In the genomic region with DNA sequence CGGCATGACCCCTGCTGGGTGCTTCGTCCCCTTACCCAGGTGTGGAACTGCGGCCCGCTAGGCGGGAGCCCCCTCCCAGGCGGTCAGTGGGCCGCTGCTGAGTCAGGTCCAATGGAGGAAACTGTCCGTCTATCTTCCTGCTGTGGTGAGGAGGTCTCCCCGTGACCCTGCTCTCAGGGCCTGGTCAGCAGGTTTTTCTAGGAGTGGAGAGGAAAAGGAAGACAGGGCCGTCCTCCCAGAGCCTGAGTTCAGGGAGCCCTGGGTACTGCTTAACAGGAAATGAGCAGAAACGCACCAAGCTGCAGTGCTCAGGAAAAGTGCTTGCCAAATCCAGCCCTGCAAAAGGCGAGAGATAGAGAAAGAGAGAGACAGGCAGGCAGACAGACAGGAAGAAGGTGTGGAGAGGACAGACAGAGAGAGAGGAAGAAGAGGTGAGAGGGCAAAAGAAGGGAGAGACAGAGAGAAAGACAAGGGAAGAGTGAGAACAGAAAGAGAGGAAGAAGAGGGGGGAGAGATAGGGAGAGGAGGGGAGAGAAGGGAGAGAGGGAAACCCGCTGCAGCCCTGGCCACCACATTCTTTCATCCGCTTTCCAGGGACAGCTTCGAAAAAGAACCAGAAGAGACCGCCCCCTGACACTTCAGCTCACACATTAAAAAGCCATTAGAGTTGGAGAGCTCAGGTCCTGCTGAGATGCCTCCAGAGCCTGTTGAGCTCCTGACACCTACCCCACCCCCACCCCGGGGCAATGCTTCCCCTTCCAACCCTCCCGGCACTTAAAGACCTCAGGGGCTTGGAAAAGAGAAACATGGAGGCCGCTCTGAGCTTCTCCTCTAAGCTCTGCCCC, we compare ENCODE assay signal across 9 cellular contexts. TPM values are rescaled to one million over a fixed set of nuclear protein-coding genes. Genes with fewer than 3 reads are reported as not detected.
DNase-seq lines count a peak whose midpoint lies in the region; ATAC-seq and TF ChIP-seq lines count a peak whose summit lies in the region.
"Had no signal": no experiment of that assay in that cellular context is flagged by ENCODE, and none has a peak within 500 bp of the region (broad histone marks: within the 10 kb centered on the region; RNA-seq: fewer than 3 reads in every experiment).

No MANE protein-coding gene starts in this region.

- DNase-seq in Right ventricle myocardium inferior (ENCODE audit: missing footprints) = peak; percentile 71
- DNase-seq in cardiac septum (ENCODE audit: low spot score) = no peak
- DNase-seq in dermis blood vessel endothelial cell = peak; percentile 85
- peak in 1 of 3 donors; percentile 54 for DNase-seq in mucosa of descending colon
- peak in 1 of 2 donors; percentile 79 for DNase-seq in aorta
- DNase-seq in occipital lobe (lab: John Stamatoyannopoulos, UW) = no peak
- DNase-seq: activated B cell treated with CpG ODN at 0.5 μM for 24 hours had no signal

- no peaks in the 10 kb centered on the region for H3K27me3 ChIP-seq in aorta (ENCODE audit: control insufficient read depth in 1 of 2, insufficient read depth in 2 of 2, low read length in 1 of 2)

- H3K27ac ChIP-seq in aorta (ENCODE audit: low read depth in 1 of 2, low read length in 2 of 2) = peak overlapping the region in 1 of 2 donors; percentile 2

- ATAC-seq in Right ventricle myocardium inferior (peak; percentile 53), mucosa of descending colon (peak; percentile 34), aorta (ENCODE audit: low FRiP score) (peak; percentile 40), GM21515 (IDR thresholded peaks at IDR 0.05; ENCODE audit: unreplicated experiment) (no peak), GM21381 (IDR thresholded peaks at IDR 0.05; ENCODE audit: unreplicated experiment) (no peak)

- 34 to 43% methylated on average over 19 of the region's 19 CpGs for WGBS in aorta, 2 donors

- H3K4me3 ChIP-seq in mucosa of descending colon (no peak overlapping the region), aorta (ENCODE audit: low read length in 2 of 2) (no peak overlapping the region)

- H3K4me1 ChIP-seq in mucosa of descending colon (ENCODE audit: low read depth) (peaks cover 12% of the 10 kb centered on the region), aorta (ENCODE audit: control insufficient read depth in 1 of 2, insufficient read depth in 2 of 2, low read length in 2 of 2) (no peaks in the 10 kb centered on the region)

- H3K9me3 ChIP-seq in mucosa of descending colon = no peaks in the 10 kb centered on the region
- no peaks in the 10 kb centered on the region for H3K9me3 ChIP-seq in aorta (ENCODE audit: control insufficient read depth, low read length)

- no peak for TF ChIP-seq CTCF in mucosa of descending colon (IDR thresholded peaks at IDR 0.05)

- intact Hi-C loops in Right ventricle myocardium inferior (cut with DNase I) (no loop called here), cardiac septum (cut with DNase I) (no loop called here), mucosa of descending colon (cut with DNase I, micrococcal nuclease) (no loop called here), aorta (cut with DNase I) (no loop called here)

- H3K36me3 ChIP-seq in mucosa of descending colon (ENCODE audit: low read depth) (no peaks in the 10 kb centered on the region), aorta (ENCODE audit: control insufficient read depth in 1 of 2, insufficient read depth in 2 of 2, low read length in 1 of 2) (no peaks in the 10 kb centered on the region)

RNA-seq across cellular contexts. Expression of a gene that starts 10.1 kb away (rescaled TPM):
- total RNA-seq in Right ventricle myocardium inferior = 22.0 TPM
- 22.0 TPM for total RNA-seq in cardiac septum
- total RNA-seq in dermis blood vessel endothelial cell = 38.6 and 102 TPM in 2 replicates
- 10 to 100 TPM; 31.7 to 54.9 (median 47.5) TPM for total RNA-seq in mucosa of descending colon
- 10 to 100 TPM; 66.5 to 69.7 TPM for total RNA-seq in aorta
- polyA plus RNA-seq in aorta = 10 to 100 TPM; 37.7 to 48.6 TPM
- total RNA-seq in occipital lobe = 15.3 TPM

RNA-seq across cellular contexts. Expression of a gene that starts 12.2 kb away (rescaled TPM):
- total RNA-seq in Right ventricle myocardium inferior = 5.9 TPM
- 5.1 TPM for total RNA-seq in cardiac septum
- total RNA-seq in dermis blood vessel endothelial cell = 8.7 and 19.5 TPM in 2 replicates
- total RNA-seq in mucosa of descending colon = 10 to 100 TPM; 17.3 to 24.9 (median 18.1) TPM
- total RNA-seq in aorta = 1 to 10 TPM; 6.5 to 7.0 TPM
- 1 to 10 TPM; 5.2 to 9.3 TPM for polyA plus RNA-seq in aorta
- 6.2 TPM for total RNA-seq in occipital lobe

RNA-seq across cellular contexts. Expression of a gene that starts 46.9 kb away (rescaled TPM):
- total RNA-seq in Right ventricle myocardium inferior = 21.0 TPM
- 14.9 TPM for total RNA-seq in cardiac septum
- 6.5 and 7.7 TPM in 2 replicates for total RNA-seq in dermis blood vessel endothelial cell
- total RNA-seq in mucosa of descending colon = 10 to 100 TPM; 43.8 to 82.8 (median 49.0) TPM
- total RNA-seq in aorta = 10 to 100 TPM; 13.5 to 14.3 TPM
- polyA plus RNA-seq in aorta = 10 to 100 TPM; 16.0 to 17.9 TPM
- total RNA-seq in occipital lobe = 11.5 TPM

RNA-seq across cellular contexts. Expression of a gene that starts 51.6 kb away (rescaled TPM):
- total RNA-seq in Right ventricle myocardium inferior (4.3 TPM), cardiac septum (0.83 TPM), dermis blood vessel endothelial cell (28.1 and 36.6 TPM in 2 replicates), mucosa of descending colon (100 to 1,000 TPM in 2 of 3 donors, 10 to 100 TPM in 1; 91.4 to 330 (median 183) TPM), aorta (1 to 10 TPM; 1.9 to 2.2 TPM), occipital lobe (2.8 TPM)
- polyA plus RNA-seq in aorta = 10 to 100 TPM in 1 of 2 donors, under 1 TPM in 1; 0.13 to 27.8 TPM

Comparison
In these comparisons a context has a peak if more than half of its experiments do, and no peak if none do; other contexts are left out.
1. DNase-seq: peak in Right ventricle myocardium inferior (single experiment) and dermis blood vessel endothelial cell (single experiment); none in cardiac septum (single experiment) and occipital lobe (single experiment).
2. ATAC-seq: peak in Right ventricle myocardium inferior (single experiment), mucosa of descending colon (single experiment) and aorta (single experiment); none in GM21515 (single experiment) and GM21381 (single experiment).